Comparison of ENCODE assay signal across 9 cellular contexts in the genomic region with DNA sequence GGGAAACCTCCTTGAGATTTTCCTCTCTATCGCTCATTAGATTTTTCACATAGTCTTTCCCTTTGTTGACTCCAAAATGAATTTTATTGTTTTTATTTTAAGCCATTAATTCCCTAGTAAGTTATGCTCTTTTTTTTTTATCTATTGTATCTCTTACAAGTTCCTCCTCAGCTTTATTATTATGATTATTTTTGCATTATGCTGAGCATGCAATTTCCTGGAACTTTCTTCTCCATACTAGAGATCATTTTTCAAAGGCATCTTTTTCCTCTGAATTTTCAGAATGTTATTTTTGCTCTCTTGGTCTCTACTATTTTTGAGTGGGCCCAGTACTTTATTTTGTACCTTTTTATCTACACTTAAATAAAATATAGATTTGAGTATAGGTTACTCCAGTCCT.
"Had no signal": no experiment of that assay in that cellular context is flagged by ENCODE, and none has a peak within 500 bp of the region (broad histone marks: within the 10 kb centered on the region; RNA-seq: fewer than 3 reads in every experiment).

No MANE protein-coding gene starts in this region.

- H3K9ac ChIP-seq: GM23248, KMS-11 had no signal

- H2AFZ ChIP-seq: GM23248 had no signal

- FAIRE-seq: H54, HTR-8/SVneo had no signal

- H3K27ac Mint-ChIP-seq: H9 had no signal

- H3K27ac ChIP-seq: GM23248, KMS-11 had no signal

- H3K4me3 Mint-ChIP-seq: H9 had no signal

- H3K4me2 ChIP-seq: KMS-11 had no signal

- DNase-seq: GM23248, GOT3, H9, HCEC 1CT, Karpas-422, KBM-7 had no signal

- H3K4me3 ChIP-seq: GM23248 had no signal
